ENCODE assay signal across 8 cellular contexts in the genomic region with DNA sequence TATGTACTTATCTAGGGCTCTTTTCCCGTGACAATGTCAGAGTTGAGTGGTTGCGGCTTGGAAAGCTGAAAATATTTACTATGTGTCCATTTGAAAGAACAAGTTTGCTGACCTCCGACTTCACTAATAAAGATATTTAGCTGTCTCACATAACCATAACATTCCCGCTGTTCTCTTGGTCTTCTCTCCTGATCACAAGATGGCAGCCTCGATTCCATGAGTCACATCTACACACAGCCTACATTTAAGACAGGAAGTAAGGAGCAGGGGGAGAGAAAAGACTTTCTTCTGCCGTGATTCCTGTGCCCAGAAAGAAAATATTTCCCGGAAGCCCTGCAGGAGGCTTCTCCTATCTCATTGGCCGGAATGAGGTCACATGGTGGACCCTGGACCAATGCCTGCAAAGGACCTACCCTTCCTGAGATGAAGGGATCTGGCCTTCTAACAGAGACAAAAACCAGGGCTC. TPM values are rescaled to one million over a fixed set of nuclear protein-coding genes. Genes with fewer than 3 reads are reported as not detected.
DNase-seq lines count a peak whose midpoint lies in the region; TF ChIP-seq lines count a peak whose summit lies in the region.

No MANE protein-coding gene starts in this region.

- TF ChIP-seq CTCF in DOHH2 (IDR thresholded peaks at IDR 0.05; ENCODE audit: low read depth, low read length, poor library complexity, severe bottlenecking) = no peak

- H3K9me3 ChIP-seq in DOHH2 (ENCODE audit: control insufficient read depth, insufficient read depth, low read length) (no peaks in the 10 kb centered on the region), endocrine pancreas (ENCODE audit: control insufficient read depth, low read length) (no peaks in the 10 kb centered on the region), neuronal stem cell (replicated peaks in 1 of 2; ENCODE audit: control insufficient read depth in 2 of 2, insufficient read depth in 1 of 2, low read depth in 1 of 2, low read length in 2 of 2) (no peaks in the 10 kb centered on the region)

- H3K4ac ChIP-seq in neuronal stem cell (ENCODE audit: low read length) = no peak overlapping the region

- H3K4me3 Mint-ChIP-seq in activated T-helper 2 cell treated with anti-CD3 and anti-CD28 coated beads, Interferon-gamma antibody, Interleukin-2, Interleukin-4, amounts not matched to agents 10 μg/mL and 5 μg/mL and 100 μg/mL, durations not matched to agents 14 hours and 24 hours and 36 hours (ENCODE audit: low read depth) = no peak overlapping the region

- H3K9me2 ChIP-seq in DOHH2 (replicated peaks; ENCODE audit: control insufficient read depth, low read length) = no peaks in the 10 kb centered on the region

- H3K27ac ChIP-seq in DOHH2 (ENCODE audit: low read depth, low read length) (no peak overlapping the region), neuronal stem cell (replicated peaks; ENCODE audit: low read length) (no peak overlapping the region)

- no peaks in the 10 kb centered on the region for H3K9me3 Mint-ChIP-seq in activated T-helper 2 cell treated with anti-CD3 and anti-CD28 coated beads, Interferon-gamma antibody, Interleukin-2, Interleukin-4, amounts not matched to agents 10 μg/mL and 5 μg/mL and 100 μg/mL, durations not matched to agents 14 hours and 24 hours and 36 hours

- H3K36me3 ChIP-seq in DOHH2 (ENCODE audit: control insufficient read depth, low read length) (no peaks in the 10 kb centered on the region), endocrine pancreas (ENCODE audit: control insufficient read depth, insufficient read depth, low read length) (no peaks in the 10 kb centered on the region), neuronal stem cell (replicated peaks in 1 of 2; ENCODE audit: control insufficient read depth in 2 of 2, insufficient read depth in 2 of 2, low read length in 2 of 2) (no peaks in the 10 kb centered on the region)

- H2BK12ac ChIP-seq in neuronal stem cell (ENCODE audit: low read length) = no peak overlapping the region

- no peaks in the 10 kb centered on the region for H3K79me2 ChIP-seq in DOHH2 (ENCODE audit: control insufficient read depth, low read length)

- H4K91ac ChIP-seq in neuronal stem cell (ENCODE audit: low read depth, low read length, poor library complexity) = no peak overlapping the region

- no peaks in the 10 kb centered on the region for H3F3A ChIP-seq in DOHH2 (ENCODE audit: control insufficient read depth, insufficient read depth)

- H3K4me3 ChIP-seq in DOHH2 (ENCODE audit: low read length) (peak overlapping the region; percentile 27; the same call in 1 of the 2 replicates), endocrine pancreas (ENCODE audit: control insufficient read depth, insufficient read depth, low read length) (peak overlapping the region; percentile 48), neuronal stem cell (ENCODE audit: low read length in 2 of 2) (no peak overlapping the region)

- intact Hi-C loops in activated T-helper 2 cell treated with anti-CD3 and anti-CD28 coated beads, Interferon-gamma antibody, Interleukin-2, Interleukin-4, amounts not matched to agents 10 μg/mL and 5 μg/mL and 100 μg/mL, durations not matched to agents 14 hours and 24 hours and 36 hours (cut with micrococcal nuclease) = loop anchor here (5.0 kb wide), 1 partner anchor 396 kb away; no protein-coding TSS in a partner anchor

- H3K23ac ChIP-seq in neuronal stem cell (ENCODE audit: low read depth, low read length, poor library complexity) = no peak overlapping the region

- H3K79me1 ChIP-seq in neuronal stem cell (ENCODE audit: low read depth, low read length) = no peaks in the 10 kb centered on the region

- no peak overlapping the region for H3K14ac ChIP-seq in neuronal stem cell (ENCODE audit: low read length)

- no peaks in the 10 kb centered on the region for H3K27me3 ChIP-seq in DOHH2 (ENCODE audit: control insufficient read depth, low read length)
- no peaks in the 10 kb centered on the region for H3K27me3 ChIP-seq in endocrine pancreas (ENCODE audit: control insufficient read depth, insufficient read depth, low read length)
- peaks cover 0 to 7% (median 0%) of the 10 kb centered on the region in 3 experiments for H3K27me3 ChIP-seq in neuronal stem cell (ENCODE audit: control insufficient read depth in 3 of 3, insufficient read depth in 3 of 3, low read depth in 1 of 3, low read length in 3 of 3)

- no peak overlapping the region for H2BK120ac ChIP-seq in neuronal stem cell (ENCODE audit: low read depth, low read length)

- DNase-seq in NCI-H226 = peak; percentile 8
- DNase-seq in neuronal stem cell (ENCODE audit: low spot score) = no peak
- no peak for DNase-seq in C1 segment of cervical spinal cord (lab: John Stamatoyannopoulos, UW)
- no peak for DNase-seq in Ammon's horn (ENCODE audit: low spot score)
- no peak for DNase-seq in activated T-helper 2 cell treated with anti-CD3 and anti-CD28 coated beads, Interferon-gamma antibody, Interleukin-2, Interleukin-4, amounts not matched to agents 10 μg/mL and 5 μg/mL and 100 μg/mL, durations not matched to agents 14 hours and 24 hours and 36 hours (ENCODE audit: low spot score)
- no peak for DNase-seq in NCI-H2171 (lab: John Stamatoyannopoulos, UW)

- H4K20me1 ChIP-seq in DOHH2 (ENCODE audit: control insufficient read depth, insufficient read depth, low read depth, low read length) = no peaks in the 10 kb centered on the region

- H3K9ac ChIP-seq in endocrine pancreas (ENCODE audit: control insufficient read depth, insufficient read depth, low read length) = no peak overlapping the region
- H3K9ac ChIP-seq in neuronal stem cell (ENCODE audit: low read depth, low read length, poor library complexity) = no peak overlapping the region

- H2AK5ac ChIP-seq in neuronal stem cell (ENCODE audit: low read depth, low read length) = no peak overlapping the region

- peaks cover 10% of the 10 kb centered on the region for H3K27me3 Mint-ChIP-seq in activated T-helper 2 cell treated with anti-CD3 and anti-CD28 coated beads, Interferon-gamma antibody, Interleukin-2, Interleukin-4, amounts not matched to agents 10 μg/mL and 5 μg/mL and 100 μg/mL, durations not matched to agents 14 hours and 24 hours and 36 hours (ENCODE audit: low read depth)

- no peak overlapping the region for H3K18ac ChIP-seq in neuronal stem cell (ENCODE audit: low read length)

- no peak overlapping the region for H2BK15ac ChIP-seq in neuronal stem cell (ENCODE audit: low read length)

- H2BK5ac ChIP-seq in neuronal stem cell (ENCODE audit: low read length) = no peak overlapping the region

- H3K4me1 ChIP-seq in DOHH2 (ENCODE audit: control insufficient read depth, low read length) (peaks cover 31% of the 10 kb centered on the region), endocrine pancreas (ENCODE audit: control insufficient read depth, insufficient read depth, low read length) (no peaks in the 10 kb centered on the region), neuronal stem cell (ENCODE audit: control insufficient read depth in 2 of 2, insufficient read depth in 1 of 2, low read depth in 1 of 2, low read length in 2 of 2) (no peaks in the 10 kb centered on the region)

- no CpG with 5 or more reads among the region's 8 CpGs for WGBS in neuronal stem cell (ENCODE audit: extremely low coverage in 2 of 2, insufficient read length in 2 of 2, insufficient replicate concordance in 1 of 2), 2 donors

- no peaks in the 10 kb centered on the region for H3K4me1 Mint-ChIP-seq in activated T-helper 2 cell treated with anti-CD3 and anti-CD28 coated beads, Interferon-gamma antibody, Interleukin-2, Interleukin-4, amounts not matched to agents 10 μg/mL and 5 μg/mL and 100 μg/mL, durations not matched to agents 14 hours and 24 hours and 36 hours (ENCODE audit: low read depth)

- H3K27ac Mint-ChIP-seq in activated T-helper 2 cell treated with anti-CD3 and anti-CD28 coated beads, Interferon-gamma antibody, Interleukin-2, Interleukin-4, amounts not matched to agents 10 μg/mL and 5 μg/mL and 100 μg/mL, durations not matched to agents 14 hours and 24 hours and 36 hours = no peak overlapping the region

- peak overlapping the region; percentile 40 for H3K4me2 ChIP-seq in DOHH2 (ENCODE audit: low read length)
- H3K4me2 ChIP-seq in neuronal stem cell (ENCODE audit: insufficient read depth, low read length, poor library complexity, severe bottlenecking) = no peak overlapping the region

- H3K36me3 Mint-ChIP-seq in activated T-helper 2 cell treated with anti-CD3 and anti-CD28 coated beads, Interferon-gamma antibody, Interleukin-2, Interleukin-4, amounts not matched to agents 10 μg/mL and 5 μg/mL and 100 μg/mL, durations not matched to agents 14 hours and 24 hours and 36 hours (ENCODE audit: low read depth) = no peaks in the 10 kb centered on the region

- H4K8ac ChIP-seq in neuronal stem cell (ENCODE audit: low read depth, low read length) = no peak overlapping the region

- peak overlapping the region; percentile 16 for H2AFZ ChIP-seq in neuronal stem cell (ENCODE audit: low read length)

RNA-seq across cellular contexts. Expression of gene SYT13, which starts 47.4 kb away (rescaled TPM):
- 7.1 TPM for polyA plus RNA-seq in neuronal stem cell (2013, experiment 1 of 2)
- polyA plus RNA-seq in neuronal stem cell (2013, experiment 2 of 2) = 7.3 TPM
- total RNA-seq in activated T-helper 2 cell treated with anti-CD3 and anti-CD28 coated beads, Interferon-gamma antibody, Interleukin-2, Interleukin-4, amounts not matched to agents 10 μg/mL and 5 μg/mL and 100 μg/mL, durations not matched to agents 14 hours and 24 hours and 36 hours = not detected in 2 replicates

Comparison
In these comparisons a context has a peak if more than half of its experiments do, and no peak if none do; other contexts are left out.
1. H3K4me3 ChIP-seq: peak in DOHH2 (single experiment) and endocrine pancreas (single experiment); none in neuronal stem cell (0 of 2).